Comparison of ENCODE assay signal across 1 cellular context in the genomic region with DNA sequence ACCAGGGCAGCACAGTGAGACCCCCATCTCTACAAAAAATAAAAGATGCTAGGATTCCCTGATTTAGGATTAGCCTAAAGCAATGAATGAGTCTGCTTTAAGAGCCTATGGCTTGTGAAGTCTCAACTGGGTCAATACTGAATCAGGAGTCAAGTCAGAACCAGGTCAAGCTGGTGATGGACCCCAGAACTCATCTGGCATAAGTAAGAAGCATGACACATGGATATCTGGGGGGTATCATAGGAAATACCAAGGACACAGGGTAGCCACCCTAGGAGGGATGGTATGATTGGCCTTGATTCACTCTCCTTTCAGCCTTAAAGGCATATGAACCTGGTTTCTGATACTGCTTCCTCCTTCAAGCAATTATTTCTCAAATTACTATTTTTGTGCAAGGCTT.
TF ChIP-seq lines count a peak whose summit lies in the region.

No MANE protein-coding gene starts in this region.

TF ChIP-seq in IMR-90, 13 proteins besides CTCF, POLR2A, EP300 and RAD21:
- TF ChIP-seq FOS (IDR thresholded peaks at IDR 0.05; ENCODE audit: low read depth, low read length): no peak
- no peak for TF ChIP-seq MAZ (IDR thresholded peaks at IDR 0.05; ENCODE audit: borderline replicate concordance, low read depth, low read length)
- no peak for TF ChIP-seq SMC3 (IDR thresholded peaks at IDR 0.05; ENCODE audit: low read depth, low read length)
- TF ChIP-seq NFE2L2 (IDR thresholded peaks at IDR 0.05; ENCODE audit: low read depth, low read length): no peak
- TF ChIP-seq CHD1 (IDR thresholded peaks at IDR 0.05; ENCODE audit: low read depth, low read length): no peak
- TF ChIP-seq CEBPB (IDR thresholded peaks at IDR 0.05; ENCODE audit: low read depth, low read length): no peak
- no peak for TF ChIP-seq MAFK (IDR thresholded peaks at IDR 0.05; ENCODE audit: low read depth, low read length)
- no peak for TF ChIP-seq RFX5 (IDR thresholded peaks at IDR 0.05; ENCODE audit: low read depth, low read length)
- no peak for TF ChIP-seq BHLHE40 (IDR thresholded peaks at IDR 0.05; ENCODE audit: low read depth, low read length)
- TF ChIP-seq, protein P1, sequence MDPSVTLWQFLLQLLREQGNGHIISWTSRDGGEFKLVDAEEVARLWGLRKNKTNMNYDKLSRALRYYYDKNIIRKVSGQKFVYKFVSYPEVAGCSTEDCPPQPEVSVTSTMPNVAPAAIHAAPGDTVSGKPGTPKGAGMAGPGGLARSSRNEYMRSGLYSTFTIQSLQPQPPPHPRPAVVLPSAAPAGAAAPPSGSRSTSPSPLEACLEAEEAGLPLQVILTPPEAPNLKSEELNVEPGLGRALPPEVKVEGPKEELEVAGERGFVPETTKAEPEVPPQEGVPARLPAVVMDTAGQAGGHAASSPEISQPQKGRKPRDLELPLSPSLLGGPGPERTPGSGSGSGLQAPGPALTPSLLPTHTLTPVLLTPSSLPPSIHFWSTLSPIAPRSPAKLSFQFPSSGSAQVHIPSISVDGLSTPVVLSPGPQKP (IDR thresholded peaks at IDR 0.05; ENCODE audit: borderline replicate concordance, low read depth, low read length): no peak
